In genomic region chr16:85159226-85159980, GRCh38 we compare ENCODE assay signal across 2 cellular contexts.
TF ChIP-seq lines count a peak whose summit lies in the region.

No MANE protein-coding gene starts in this region.

TF ChIP-seq in IMR-90, 13 proteins besides CTCF, POLR2A, EP300 and RAD21:
- TF ChIP-seq MAZ (IDR thresholded peaks at IDR 0.05; ENCODE audit: borderline replicate concordance, low read depth, low read length) (no peak), MAFK (IDR thresholded peaks at IDR 0.05; ENCODE audit: low read depth, low read length) (no peak), RFX5 (IDR thresholded peaks at IDR 0.05; ENCODE audit: low read depth, low read length) (no peak), CEBPB (IDR thresholded peaks at IDR 0.05; ENCODE audit: low read depth, low read length) (peak; percentile 81), SMC3 (IDR thresholded peaks at IDR 0.05; ENCODE audit: low read depth, low read length) (no peak)
TF ChIP-seq in IMR-90: peak in this region for 1.

TF ChIP-seq in H1, 55 proteins besides CTCF, POLR2A, EP300 and RAD21:
- TF ChIP-seq TBP (IDR thresholded peaks at IDR 0.05; ENCODE audit: low read depth, low read length) (no peak), CEBPB (IDR thresholded peaks at IDR 0.05; ENCODE audit: low read depth, low read length) (peak; percentile 50; the same call in 1 of the 2 replicates)
